In the genomic region with DNA sequence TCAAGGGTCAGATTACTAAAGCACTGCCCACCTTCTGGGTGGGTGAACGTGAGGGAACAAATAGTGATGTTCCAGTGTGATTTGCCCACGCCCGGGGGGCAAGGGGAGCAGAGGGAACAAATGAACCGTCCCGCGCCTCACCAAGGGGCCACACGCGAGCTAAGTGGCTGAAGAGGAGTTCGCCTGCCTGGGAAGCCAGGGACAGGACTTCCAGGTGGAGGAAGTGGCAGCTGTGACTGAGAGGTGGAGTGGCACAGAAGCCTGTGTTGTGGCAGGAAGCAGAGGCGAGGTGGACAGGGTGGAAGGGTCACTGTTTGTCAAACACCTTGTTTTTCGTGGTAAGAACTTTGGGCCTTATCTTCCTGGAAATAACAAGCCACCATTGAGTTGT, we compare ENCODE assay signal across 1 cellular context.
TF ChIP-seq lines count a peak whose summit lies in the region.

No MANE protein-coding gene starts in this region.

TF ChIP-seq in HepG2, 621 proteins besides CTCF, POLR2A, EP300 and RAD21:
- TF ChIP-seq ZNF253 (CRISPR knock-in tag; IDR thresholded peaks at IDR 0.05; ENCODE audit: borderline replicate concordance): no peak
- TF ChIP-seq, protein P1, sequence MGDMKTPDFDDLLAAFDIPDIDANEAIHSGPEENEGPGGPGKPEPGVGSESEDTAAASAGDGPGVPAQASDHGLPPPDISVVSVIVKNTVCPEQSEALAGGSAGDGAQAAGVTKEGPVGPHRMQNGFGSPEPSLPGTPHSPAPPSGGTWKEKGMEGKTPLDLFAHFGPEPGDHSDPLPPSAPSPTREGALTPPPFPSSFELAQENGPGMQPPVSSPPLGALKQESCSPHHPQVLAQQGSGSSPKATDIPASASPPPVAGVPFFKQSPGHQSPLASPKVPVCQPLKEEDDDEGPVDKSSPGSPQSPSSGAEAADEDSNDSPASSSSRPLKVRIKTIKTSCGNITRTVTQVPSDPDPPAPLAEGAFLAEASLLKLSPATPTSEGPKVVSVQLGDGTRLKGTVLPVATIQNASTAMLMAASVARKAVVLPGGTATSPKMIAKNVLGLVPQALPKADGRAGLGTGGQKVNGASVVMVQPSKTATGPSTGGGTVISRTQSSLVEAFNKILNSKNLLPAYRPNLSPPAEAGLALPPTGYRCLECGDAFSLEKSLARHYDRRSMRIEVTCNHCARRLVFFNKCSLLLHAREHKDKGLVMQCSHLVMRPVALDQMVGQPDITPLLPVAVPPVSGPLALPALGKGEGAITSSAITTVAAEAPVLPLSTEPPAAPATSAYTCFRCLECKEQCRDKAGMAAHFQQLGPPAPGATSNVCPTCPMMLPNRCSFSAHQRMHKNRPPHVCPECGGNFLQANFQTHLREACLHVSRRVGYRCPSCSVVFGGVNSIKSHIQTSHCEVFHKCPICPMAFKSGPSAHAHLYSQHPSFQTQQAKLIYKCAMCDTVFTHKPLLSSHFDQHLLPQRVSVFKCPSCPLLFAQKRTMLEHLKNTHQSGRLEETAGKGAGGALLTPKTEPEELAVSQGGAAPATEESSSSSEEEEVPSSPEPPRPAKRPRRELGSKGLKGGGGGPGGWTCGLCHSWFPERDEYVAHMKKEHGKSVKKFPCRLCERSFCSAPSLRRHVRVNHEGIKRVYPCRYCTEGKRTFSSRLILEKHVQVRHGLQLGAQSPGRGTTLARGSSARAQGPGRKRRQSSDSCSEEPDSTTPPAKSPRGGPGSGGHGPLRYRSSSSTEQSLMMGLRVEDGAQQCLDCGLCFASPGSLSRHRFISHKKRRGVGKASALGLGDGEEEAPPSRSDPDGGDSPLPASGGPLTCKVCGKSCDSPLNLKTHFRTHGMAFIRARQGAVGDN (CRISPR knock-in tag; IDR thresholded peaks at IDR 0.05): peak; percentile 28; the same call in 1 of the 2 replicates
- TF ChIP-seq RFXANK (CRISPR knock-in tag; IDR thresholded peaks at IDR 0.05): no peak
- TF ChIP-seq, protein P2, sequence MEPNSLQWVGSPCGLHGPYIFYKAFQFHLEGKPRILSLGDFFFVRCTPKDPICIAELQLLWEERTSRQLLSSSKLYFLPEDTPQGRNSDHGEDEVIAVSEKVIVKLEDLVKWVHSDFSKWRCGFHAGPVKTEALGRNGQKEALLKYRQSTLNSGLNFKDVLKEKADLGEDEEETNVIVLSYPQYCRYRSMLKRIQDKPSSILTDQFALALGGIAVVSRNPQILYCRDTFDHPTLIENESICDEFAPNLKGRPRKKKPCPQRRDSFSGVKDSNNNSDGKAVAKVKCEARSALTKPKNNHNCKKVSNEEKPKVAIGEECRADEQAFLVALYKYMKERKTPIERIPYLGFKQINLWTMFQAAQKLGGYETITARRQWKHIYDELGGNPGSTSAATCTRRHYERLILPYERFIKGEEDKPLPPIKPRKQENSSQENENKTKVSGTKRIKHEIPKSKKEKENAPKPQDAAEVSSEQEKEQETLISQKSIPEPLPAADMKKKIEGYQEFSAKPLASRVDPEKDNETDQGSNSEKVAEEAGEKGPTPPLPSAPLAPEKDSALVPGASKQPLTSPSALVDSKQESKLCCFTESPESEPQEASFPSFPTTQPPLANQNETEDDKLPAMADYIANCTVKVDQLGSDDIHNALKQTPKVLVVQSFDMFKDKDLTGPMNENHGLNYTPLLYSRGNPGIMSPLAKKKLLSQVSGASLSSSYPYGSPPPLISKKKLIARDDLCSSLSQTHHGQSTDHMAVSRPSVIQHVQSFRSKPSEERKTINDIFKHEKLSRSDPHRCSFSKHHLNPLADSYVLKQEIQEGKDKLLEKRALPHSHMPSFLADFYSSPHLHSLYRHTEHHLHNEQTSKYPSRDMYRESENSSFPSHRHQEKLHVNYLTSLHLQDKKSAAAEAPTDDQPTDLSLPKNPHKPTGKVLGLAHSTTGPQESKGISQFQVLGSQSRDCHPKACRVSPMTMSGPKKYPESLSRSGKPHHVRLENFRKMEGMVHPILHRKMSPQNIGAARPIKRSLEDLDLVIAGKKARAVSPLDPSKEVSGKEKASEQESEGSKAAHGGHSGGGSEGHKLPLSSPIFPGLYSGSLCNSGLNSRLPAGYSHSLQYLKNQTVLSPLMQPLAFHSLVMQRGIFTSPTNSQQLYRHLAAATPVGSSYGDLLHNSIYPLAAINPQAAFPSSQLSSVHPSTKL (CRISPR knock-in tag; IDR thresholded peaks at IDR 0.05): peak; percentile 17; the same call in 1 of the 2 replicates
- peak; percentile 11; the same call in 1 of the 2 replicates for TF ChIP-seq ETV5 (CRISPR knock-in tag; IDR thresholded peaks at IDR 0.05; ENCODE audit: borderline replicate concordance)
- TF ChIP-seq CC2D1A (CRISPR knock-in tag; IDR thresholded peaks at IDR 0.05): no peak
- 0 out of 2 replicates have a peak, but pooled peaks have one; percentile 33 for TF ChIP-seq POGZ (CRISPR knock-in tag; IDR thresholded peaks at IDR 0.05)
TF ChIP-seq in HepG2: peak in this region for 4.
